24 cellular contexts compared by ENCODE assay signal in the genomic region with DNA sequence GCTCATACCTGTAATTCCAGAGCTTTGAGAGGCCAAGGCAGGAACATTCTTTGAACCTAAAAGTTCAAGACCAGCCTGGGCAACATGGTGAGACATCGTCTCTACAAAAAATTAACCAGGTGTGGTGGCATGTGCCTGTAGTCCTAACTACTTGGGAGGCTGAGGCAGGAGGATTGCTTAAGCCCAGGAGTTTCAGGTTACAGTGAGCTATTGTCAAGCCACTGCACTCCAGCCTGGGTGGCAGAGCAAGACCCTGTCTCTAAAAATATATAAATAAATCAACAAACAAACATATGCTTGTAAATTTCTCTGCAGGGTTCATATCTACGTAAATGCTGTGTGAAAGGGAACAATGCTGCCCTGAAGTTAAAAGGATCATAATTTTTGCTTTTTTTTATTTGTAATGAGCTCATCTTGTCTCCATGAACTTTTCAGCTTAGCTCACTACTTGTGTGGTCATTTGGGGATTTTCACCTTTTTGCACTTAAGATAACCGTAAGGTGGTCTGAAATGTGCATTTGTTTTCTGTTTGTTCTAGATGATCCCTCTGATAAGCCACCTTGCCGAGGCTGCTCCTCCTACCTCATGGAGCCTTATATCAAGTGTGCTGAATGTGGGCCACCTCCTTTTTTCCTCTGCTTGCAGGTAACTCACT. TPM values are rescaled to one million over a fixed set of nuclear protein-coding genes. Genes with fewer than 3 reads are reported as not detected.
DNase-seq lines count a peak whose midpoint lies in the region; ATAC-seq, FAIRE-seq and TF ChIP-seq lines count a peak whose summit lies in the region.
"Had no signal": no experiment of that assay in that cellular context is flagged by ENCODE, and none has a peak within 500 bp of the region (broad histone marks: within the 10 kb centered on the region; RNA-seq: fewer than 3 reads in every experiment).

No MANE protein-coding gene starts in this region.

- H3K36me3 ChIP-seq in GM23338 (ENCODE audit: insufficient read depth) (peaks cover 19% of the 10 kb centered on the region), astrocyte (ENCODE audit: insufficient read depth, low read length) (peaks cover 30% of the 10 kb centered on the region), trophoblast cell (ENCODE audit: control insufficient read depth in 1 of 2, insufficient read depth in 2 of 2, low read length in 2 of 2) (peaks cover 24 to 30% of the 10 kb centered on the region in 2 experiments)

- no peaks in the 10 kb centered on the region for H3K9me2 ChIP-seq in GM23338 (ENCODE audit: insufficient read depth)

- no peak overlapping the region for H4K8ac ChIP-seq in trophoblast cell (ENCODE audit: low read depth, low read length)

- H3K27me3 Mint-ChIP-seq in activated CD8-positive, alpha-beta T cell treated with anti-CD3 and anti-CD28 coated beads, Interleukin-2, amount 10 ng/mL, durations not matched to agents 7 days and 5 days (ENCODE audit: low read depth), result no peaks in the 10 kb centered on the region
- H3K27me3 Mint-ChIP-seq in activated CD8-positive, alpha-beta T cell treated with anti-CD3 and anti-CD28 coated beads for 36 hours, result no peaks in the 10 kb centered on the region
- H3K27me3 Mint-ChIP-seq in GM23338 (ENCODE audit: insufficient read depth, low read depth, poor library complexity), result peaks cover 2% of the 10 kb centered on the region
- no peaks in the 10 kb centered on the region for H3K27me3 Mint-ChIP-seq in astrocyte (ENCODE audit: low read depth, unreplicated experiment)

- H4K91ac ChIP-seq in trophoblast cell (ENCODE audit: low read depth, low read length), result no peak overlapping the region

- H4K12ac ChIP-seq in trophoblast cell (ENCODE audit: low read depth, low read length), result no peak overlapping the region

- no CpG with 5 or more reads among the region's 4 CpGs for WGBS in trophoblast cell (ENCODE audit: extremely low coverage, insufficient coverage, insufficient read length)

- H3K79me2 ChIP-seq in GM23338 (replicated peaks; ENCODE audit: insufficient read depth) (no peaks in the 10 kb centered on the region), astrocyte (ENCODE audit: insufficient read depth, low read length) (no peaks in the 10 kb centered on the region), trophoblast cell (ENCODE audit: control insufficient read depth, insufficient read depth, low read length, poor library complexity) (no peaks in the 10 kb centered on the region)

- H3K4me1 Mint-ChIP-seq in activated CD8-positive, alpha-beta T cell treated with anti-CD3 and anti-CD28 coated beads, Interleukin-2, amount 10 ng/mL, durations not matched to agents 7 days and 5 days (ENCODE audit: low read depth), result peaks cover 1% of the 10 kb centered on the region
- no peaks in the 10 kb centered on the region for H3K4me1 Mint-ChIP-seq in activated CD8-positive, alpha-beta T cell treated with anti-CD3 and anti-CD28 coated beads for 36 hours (ENCODE audit: low read depth)
- H3K4me1 Mint-ChIP-seq in GM23338 (no peaks in the 10 kb centered on the region), astrocyte (ENCODE audit: low read depth, unreplicated experiment) (no peaks in the 10 kb centered on the region)

- H4K20me1 ChIP-seq in GM23338 (replicated peaks; ENCODE audit: insufficient read depth) (0 out of 2 replicates have a peak, but pooled peaks cover 3% of the 10 kb centered on the region), astrocyte (ENCODE audit: insufficient read depth, low read length) (peaks cover 5% of the 10 kb centered on the region)

- H2BK5ac ChIP-seq in trophoblast cell (ENCODE audit: low read depth, low read length, poor library complexity), result no peak overlapping the region

- no peak for TF ChIP-seq CTCF in activated CD8-positive, alpha-beta T cell treated with anti-CD3 and anti-CD28 coated beads for 36 hours (IDR thresholded peaks at IDR 0.05)
- no peak for TF ChIP-seq CTCF in GM23338 (conservative IDR thresholded peaks at IDR 0.05; ENCODE audit: low read depth in 2 of 2)
- TF ChIP-seq CTCF in astrocyte (IDR thresholded peaks at IDR 0.05; ENCODE audit: insufficient read depth, low read depth, low read length), result no peak

- no peak for DNase-seq in activated CD8-positive, alpha-beta T cell treated with anti-CD3 and anti-CD28 coated beads, Interleukin-2, amount 10 ng/mL, durations not matched to agents 7 days and 5 days
- no peak for DNase-seq in activated CD8-positive, alpha-beta T cell treated with anti-CD3 and anti-CD28 coated beads for 36 hours
- no peak for DNase-seq in GM23338 (ENCODE audit: low spot score)
- DNase-seq in astrocyte (ENCODE audit: low read depth), result no peak
- peak; percentile 30 to 54 for DNase-seq in trophoblast cell
- DNase-seq in activated gamma-delta T cell (lab: John Stamatoyannopoulos, UW), result no peak
- no peak for DNase-seq in NCI-H1417 (lab: John Stamatoyannopoulos, UW)
- DNase-seq: BE2C; DMS 273 treated with DMSO at 0.1 percent for 48 hours; DND-41; H7; HFFc6; KBM-7; NCI-H1092 treated with DMSO at 0.1 percent for 48 hours; NCI-H2029 treated with DMSO at 0.1 percent for 48 hours; NCI-H226; NCI-H524; NCI-H774; NK-92 treated with Interleukin-12 subunit alpha and Interleukin-12 subunit beta, amount 100 ng/mL, for 24 hours; SHP77 treated with DMSO at 0.1 percent for 48 hours had no signal

- no peak overlapping the region for H3K4me3 ChIP-seq in GM23338
- H3K4me3 ChIP-seq in astrocyte (ENCODE audit: insufficient read depth, low read depth, low read length), result no peak overlapping the region
- H3K4me3 ChIP-seq in trophoblast cell (ENCODE audit: low read depth, low read length), result no peak overlapping the region
- H3K4me3 ChIP-seq: GM12878, SK-N-MC had no signal

- ATAC-seq in activated CD8-positive, alpha-beta T cell treated with anti-CD3 and anti-CD28 coated beads, Interleukin-2, amount 10 ng/mL, durations not matched to agents 7 days and 5 days, result no peak
- ATAC-seq in activated CD8-positive, alpha-beta T cell treated with anti-CD3 and anti-CD28 coated beads for 36 hours, result no peak
- ATAC-seq in GM23338, result no peak
- ATAC-seq: GM12878 had no signal

- no peak overlapping the region for H3K18ac ChIP-seq in trophoblast cell (ENCODE audit: low read length)

- intact Hi-C loops in activated CD8-positive, alpha-beta T cell treated with anti-CD3 and anti-CD28 coated beads for 36 hours (cut with micrococcal nuclease), result no loop called here

- H2BK120ac ChIP-seq in trophoblast cell (ENCODE audit: insufficient read depth, low read length, poor library complexity), result no peak overlapping the region

- H3F3A ChIP-seq in GM23338 (replicated peaks; ENCODE audit: low read depth), result no peaks in the 10 kb centered on the region

- POLR2A ChIA-PET in activated CD8-positive, alpha-beta T cell treated with anti-CD3 and anti-CD28 coated beads, Interleukin-2, amount 10 ng/mL, durations not matched to agents 7 days and 5 days (lab: Charles Lee), result no interaction called here
- POLR2A ChIA-PET in activated CD8-positive, alpha-beta T cell treated with anti-CD3 and anti-CD28 coated beads for 36 hours (lab: Charles Lee), result interaction anchor here (0.7 kb wide), 1 partner anchor 15 kb away, joined by 4 read pairs; no protein-coding TSS in a partner anchor

- 0 out of 2 replicates have a peak, but pooled peaks cover 2% of the 10 kb centered on the region for H3K4me1 ChIP-seq in GM23338 (ENCODE audit: insufficient read depth)
- H3K4me1 ChIP-seq in astrocyte (ENCODE audit: insufficient read depth, low read length), result no peaks in the 10 kb centered on the region
- H3K4me1 ChIP-seq in trophoblast cell (ENCODE audit: control insufficient read depth in 1 of 2, insufficient read depth in 2 of 2, low read length in 2 of 2), result no peaks in the 10 kb centered on the region
- H3K4me1 ChIP-seq: BE2C had no signal

- no peak overlapping the region for H2BK12ac ChIP-seq in trophoblast cell (ENCODE audit: low read length)

- H2AFZ ChIP-seq in GM23338 (no peak overlapping the region), astrocyte (ENCODE audit: low read depth, low read length) (no peak overlapping the region), trophoblast cell (ENCODE audit: insufficient read depth, low read length, poor library complexity) (no peak overlapping the region)

- H3K27ac ChIP-seq in GM23338 (ENCODE audit: low read depth), result 0 out of 2 replicates have a peak overlapping the region, but pooled peaks have one; percentile 21
- no peak overlapping the region for H3K27ac ChIP-seq in astrocyte (ENCODE audit: low read depth, low read length)
- H3K27ac ChIP-seq in trophoblast cell (ENCODE audit: low read depth, low read length), result no peak overlapping the region
- H3K27ac ChIP-seq: RWPE1, SK-N-MC had no signal

- H3K4me2 ChIP-seq in GM23338, result no peak overlapping the region
- no peak overlapping the region for H3K4me2 ChIP-seq in astrocyte (ENCODE audit: low read length)
- H3K4me2 ChIP-seq in trophoblast cell (ENCODE audit: low read length), result no peak overlapping the region

- H2AK5ac ChIP-seq in trophoblast cell (ENCODE audit: low read length), result no peak overlapping the region

- no peak overlapping the region for H3K14ac ChIP-seq in trophoblast cell (ENCODE audit: low read length)

- no peaks in the 10 kb centered on the region for H3K79me1 ChIP-seq in trophoblast cell (ENCODE audit: low read length)

- CTCF ChIA-PET in activated CD8-positive, alpha-beta T cell treated with anti-CD3 and anti-CD28 coated beads, Interleukin-2, amount 10 ng/mL, durations not matched to agents 7 days and 5 days (lab: Charles Lee), result interaction anchor here (1.5 to 1.8 kb wide), 2 partner anchors 12 to 49 kb away, joined by 3 to 6 read pairs; no protein-coding TSS in a partner anchor
- CTCF ChIA-PET in activated CD8-positive, alpha-beta T cell treated with anti-CD3 and anti-CD28 coated beads for 36 hours (lab: Charles Lee), result interaction anchor here (0.8 to 1.3 kb wide), 4 partner anchors 9 to 50 kb away, joined by 3 read pairs; no protein-coding TSS in a partner anchor

- H3K4ac ChIP-seq in trophoblast cell (ENCODE audit: low read depth, low read length), result no peak overlapping the region

- H3K27me3 ChIP-seq in GM23338 (ENCODE audit: insufficient read depth) (no peaks in the 10 kb centered on the region), astrocyte (ENCODE audit: insufficient read depth, low read length) (no peaks in the 10 kb centered on the region), trophoblast cell (ENCODE audit: insufficient read depth, low read length) (no peaks in the 10 kb centered on the region)
- H3K27me3 ChIP-seq: BE2C had no signal

- H3K36me3 Mint-ChIP-seq in activated CD8-positive, alpha-beta T cell treated with anti-CD3 and anti-CD28 coated beads, Interleukin-2, amount 10 ng/mL, durations not matched to agents 7 days and 5 days (ENCODE audit: low read depth), result peaks cover 44% of the 10 kb centered on the region
- H3K36me3 Mint-ChIP-seq in activated CD8-positive, alpha-beta T cell treated with anti-CD3 and anti-CD28 coated beads for 36 hours (ENCODE audit: low read depth), result peaks cover 34% of the 10 kb centered on the region
- H3K36me3 Mint-ChIP-seq in GM23338 (ENCODE audit: low read depth) (peaks cover 49% of the 10 kb centered on the region), astrocyte (ENCODE audit: low read depth, unreplicated experiment) (peaks cover 12% of the 10 kb centered on the region)

- no peaks in the 10 kb centered on the region for H3K9me3 Mint-ChIP-seq in activated CD8-positive, alpha-beta T cell treated with anti-CD3 and anti-CD28 coated beads, Interleukin-2, amount 10 ng/mL, durations not matched to agents 7 days and 5 days (ENCODE audit: insufficient read depth)
- no peaks in the 10 kb centered on the region for H3K9me3 Mint-ChIP-seq in activated CD8-positive, alpha-beta T cell treated with anti-CD3 and anti-CD28 coated beads for 36 hours
- H3K9me3 Mint-ChIP-seq in GM23338 (no peaks in the 10 kb centered on the region), astrocyte (ENCODE audit: unreplicated experiment) (no peaks in the 10 kb centered on the region)
- H3K9me3 Mint-ChIP-seq: HFFc6 had no signal

- H3K4me3 Mint-ChIP-seq in activated CD8-positive, alpha-beta T cell treated with anti-CD3 and anti-CD28 coated beads, Interleukin-2, amount 10 ng/mL, durations not matched to agents 7 days and 5 days, result no peak overlapping the region
- no peak overlapping the region for H3K4me3 Mint-ChIP-seq in activated CD8-positive, alpha-beta T cell treated with anti-CD3 and anti-CD28 coated beads for 36 hours
- H3K4me3 Mint-ChIP-seq in GM23338 (no peak overlapping the region), astrocyte (ENCODE audit: unreplicated experiment) (no peak overlapping the region)
- H3K4me3 Mint-ChIP-seq: HFFc6 had no signal

- no peak for FAIRE-seq in astrocyte (lab: Jason Lieb, UNC)
- FAIRE-seq: GM12878 had no signal

- H3K27ac Mint-ChIP-seq in activated CD8-positive, alpha-beta T cell treated with anti-CD3 and anti-CD28 coated beads, Interleukin-2, amount 10 ng/mL, durations not matched to agents 7 days and 5 days, result peak overlapping the region; percentile 3
- no peak overlapping the region for H3K27ac Mint-ChIP-seq in activated CD8-positive, alpha-beta T cell treated with anti-CD3 and anti-CD28 coated beads for 36 hours
- H3K27ac Mint-ChIP-seq in GM23338 (no peak overlapping the region), astrocyte (ENCODE audit: unreplicated experiment) (peak overlapping the region; percentile 19)
- H3K27ac Mint-ChIP-seq: HFFc6 had no signal

- H3K9me3 ChIP-seq in astrocyte (ENCODE audit: insufficient read depth, low read depth, low read length) (no peaks in the 10 kb centered on the region), trophoblast cell (ENCODE audit: insufficient read depth, low read depth, low read length) (no peaks in the 10 kb centered on the region)
- H3K9me3 ChIP-seq: BE2C had no signal

- no peak overlapping the region for H3K23ac ChIP-seq in trophoblast cell (ENCODE audit: low read length)

- no peak overlapping the region for H3K9ac ChIP-seq in astrocyte (ENCODE audit: low read length)
- H3K9ac ChIP-seq in trophoblast cell (ENCODE audit: low read length), result no peak overlapping the region

RNA-seq across cellular contexts. Expression of a gene that starts 16.4 kb away (rescaled TPM):
- total RNA-seq in activated CD8-positive, alpha-beta T cell treated with anti-CD3 and anti-CD28 coated beads, Interleukin-2, amount 10 ng/mL, durations not matched to agents 7 days and 5 days, result 10 to 100 TPM; 35.3 to 40.6 TPM
- total RNA-seq in activated CD8-positive, alpha-beta T cell treated with anti-CD3 and anti-CD28 coated beads for 36 hours, result 10 to 100 TPM; 31.5 to 36.5 TPM
- total RNA-seq in GM23338 (2014; rRNA removed; shearing (Covaris generic)), result 14.4 and 14.5 TPM in 2 replicates
- polyA plus RNA-seq in GM23338 (2016; fragmentation: Nextera tagmentation; extraction: Ambion mirVana), result 17.1 and 18.0 TPM in 2 replicates
- total RNA-seq in astrocyte, result 14.0 TPM in 2 replicates
- polyA plus RNA-seq in trophoblast cell (2013), result 14.1 and 14.8 TPM in 2 replicates

RNA-seq across cellular contexts. Expression of a gene that starts 16.5 kb away (rescaled TPM):
- 10 to 100 TPM; 58.9 to 64.0 TPM for total RNA-seq in activated CD8-positive, alpha-beta T cell treated with anti-CD3 and anti-CD28 coated beads, Interleukin-2, amount 10 ng/mL, durations not matched to agents 7 days and 5 days
- total RNA-seq in activated CD8-positive, alpha-beta T cell treated with anti-CD3 and anti-CD28 coated beads for 36 hours, result 10 to 100 TPM; 66.0 to 68.2 TPM
- 136 and 164 TPM in 2 replicates for total RNA-seq in GM23338 (2014; rRNA removed; shearing (Covaris generic))
- polyA plus RNA-seq in GM23338 (2016; fragmentation: Nextera tagmentation; extraction: Ambion mirVana), result 53.5 and 59.6 TPM in 2 replicates
- 74.3 and 88.3 TPM in 2 replicates for total RNA-seq in astrocyte
- polyA plus RNA-seq in trophoblast cell (2013), result 38.4 and 39.4 TPM in 2 replicates

RNA-seq across cellular contexts. Expression of a gene that starts 47.3 kb away (rescaled TPM):
- not detected for total RNA-seq in activated CD8-positive, alpha-beta T cell treated with anti-CD3 and anti-CD28 coated beads, Interleukin-2, amount 10 ng/mL, durations not matched to agents 7 days and 5 days
- not detected for total RNA-seq in activated CD8-positive, alpha-beta T cell treated with anti-CD3 and anti-CD28 coated beads for 36 hours
- total RNA-seq in GM23338 (2014; rRNA removed; shearing (Covaris generic)), result not detected in 2 replicates
- 0.19 TPM in 1 of 2 replicates, not detected in the other for polyA plus RNA-seq in GM23338 (2016; fragmentation: Nextera tagmentation; extraction: Ambion mirVana)
- total RNA-seq in astrocyte, result not detected in 2 replicates
- not detected in 2 replicates for polyA plus RNA-seq in trophoblast cell (2013)
- total RNA-seq: A673, GM12878, H7, HFFc6 had no signal

Comparison
In these comparisons a context has a peak if more than half of its experiments do, and no peak if none do; other contexts are left out.
1. H3K27ac Mint-ChIP-seq: peak in activated CD8-positive, alpha-beta T cell treated with anti-CD3 and anti-CD28 coated beads, Interleukin-2, amount 10 ng/mL, durations not matched to agents 7 days and 5 days (single experiment) and astrocyte (single experiment); none in activated CD8-positive, alpha-beta T cell treated with anti-CD3 and anti-CD28 coated beads for 36 hours (single experiment) and GM23338 (single experiment).
2. DNase-seq: peak in trophoblast cell (2 of 2); none in activated CD8-positive, alpha-beta T cell treated with anti-CD3 and anti-CD28 coated beads, Interleukin-2, amount 10 ng/mL, durations not matched to agents 7 days and 5 days (single experiment), activated CD8-positive, alpha-beta T cell treated with anti-CD3 and anti-CD28 coated beads for 36 hours (single experiment), GM23338 (single experiment), astrocyte (single experiment), activated gamma-delta T cell (single experiment) and NCI-H1417 (0 of 3).